ENCODE assay signal across 12 cellular contexts in genomic region chr5:139492700-139493192, GRCh38. TPM values are rescaled to one million over a fixed set of nuclear protein-coding genes. Genes with fewer than 3 reads are reported as not detected.
DNase-seq lines count a peak whose midpoint lies in the region; ATAC-seq and TF ChIP-seq lines count a peak whose summit lies in the region.
"Had no signal": no experiment of that assay in that cellular context is flagged by ENCODE, and none has a peak within 500 bp of the region (broad histone marks: within the 10 kb centered on the region; RNA-seq: fewer than 3 reads in every experiment).

No MANE protein-coding gene starts in this region.

- peak; percentile 20 to 31 for ATAC-seq in activated T-cell treated with anti-CD3 and anti-CD28 coated beads, Interleukin-2, amount 50 U/mL, for 4 hours
- peak; percentile 55 to 82 (median 67) for ATAC-seq in heart left ventricle
- no peak for ATAC-seq in HG03135 (IDR thresholded peaks at IDR 0.05; ENCODE audit: unreplicated experiment)
- no peak for ATAC-seq in HG03342 (IDR thresholded peaks at IDR 0.05; ENCODE audit: unreplicated experiment)

- no peaks in the 10 kb centered on the region for H3K27me3 Mint-ChIP-seq in activated T-cell treated with anti-CD3 and anti-CD28 coated beads, Interleukin-2, amount 50 U/mL, for 4 hours (ENCODE audit: low read depth)
- no peaks in the 10 kb centered on the region for H3K27me3 Mint-ChIP-seq in activated T-cell treated with anti-CD3 and anti-CD28 coated beads, Interleukin-2, amount 50 U/mL, for 24 hours

- H3K9me3 ChIP-seq in SK-N-MC (ENCODE audit: low read depth, low read length) = no peaks in the 10 kb centered on the region
- H3K9me3 ChIP-seq in heart left ventricle = no peaks in the 10 kb centered on the region
- H3K9me3 ChIP-seq: BE2C had no signal

- no peak overlapping the region for H3K27ac Mint-ChIP-seq in activated T-cell treated with anti-CD3 and anti-CD28 coated beads, Interleukin-2, amount 50 U/mL, for 24 hours

- no peaks in the 10 kb centered on the region for H3K36me3 Mint-ChIP-seq in activated T-cell treated with anti-CD3 and anti-CD28 coated beads, Interleukin-2, amount 50 U/mL, for 4 hours (ENCODE audit: insufficient read depth)
- H3K36me3 Mint-ChIP-seq in activated T-cell treated with anti-CD3 and anti-CD28 coated beads, Interleukin-2, amount 50 U/mL, for 24 hours (ENCODE audit: low read depth) = no peaks in the 10 kb centered on the region

- WGBS in heart left ventricle, 4 donors = 6 to 11% (median 8%) methylated on average over 6 of the region's 6 CpGs

- H3K36me3 ChIP-seq in SK-N-MC (ENCODE audit: insufficient read depth, low read length) (no peaks in the 10 kb centered on the region), heart left ventricle (no peaks in the 10 kb centered on the region)
- H3K36me3 ChIP-seq: BE2C had no signal

- H3K9ac ChIP-seq in SK-N-MC (ENCODE audit: insufficient read length) = peak overlapping the region; percentile 32

- H3K4me1 ChIP-seq in heart left ventricle = peaks cover 0 to 45% (median 12%) of the 10 kb centered on the region in 12 donors
- H3K4me1 ChIP-seq: BE2C had no signal

- no peaks in the 10 kb centered on the region for H3K9me3 Mint-ChIP-seq in activated T-cell treated with anti-CD3 and anti-CD28 coated beads, Interleukin-2, amount 50 U/mL, for 4 hours
- no peaks in the 10 kb centered on the region for H3K9me3 Mint-ChIP-seq in activated T-cell treated with anti-CD3 and anti-CD28 coated beads, Interleukin-2, amount 50 U/mL, for 24 hours

- peaks cover 30% of the 10 kb centered on the region for H3K4me1 Mint-ChIP-seq in activated T-cell treated with anti-CD3 and anti-CD28 coated beads, Interleukin-2, amount 50 U/mL, for 4 hours (ENCODE audit: low read depth)
- peaks cover 34% of the 10 kb centered on the region for H3K4me1 Mint-ChIP-seq in activated T-cell treated with anti-CD3 and anti-CD28 coated beads, Interleukin-2, amount 50 U/mL, for 24 hours (ENCODE audit: low read depth)

- no peak for TF ChIP-seq POLR2A in heart left ventricle (IDR thresholded peaks at IDR 0.05)

- no peaks in the 10 kb centered on the region for H3K27me3 ChIP-seq in heart left ventricle
- H3K27me3 ChIP-seq: BE2C had no signal

- H3K27ac ChIP-seq in SK-N-MC (peak overlapping the region; percentile 34; the same call in 1 of the 2 replicates), heart left ventricle (peak overlapping the region in 9 of 12 donors; percentile 7 to 59 (median 28))

- TF ChIP-seq CTCF in heart left ventricle (IDR thresholded peaks at IDR 0.05) = peak in 6 of 12 donors; percentile 15 to 43 (median 28)

- DNase-seq in activated T-cell treated with anti-CD3 and anti-CD28 coated beads, Interleukin-2, amount 50 U/mL, for 4 hours = no peak
- no peak for DNase-seq in activated T-cell treated with anti-CD3 and anti-CD28 coated beads, Interleukin-2, amount 50 U/mL, for 24 hours
- no peak for DNase-seq in SK-N-MC (ENCODE audit: low read depth, low spot score)
- peak in 2 of 5 donors; percentile 34 to 37 for DNase-seq in heart left ventricle
- DNase-seq in stromal cell of bone marrow (ENCODE audit: low read depth) = peak; percentile 26
- no peak for DNase-seq in SIG-M5 (lab: John Stamatoyannopoulos, UW)
- DNase-seq: BE2C, NCI-H69 had no signal

- peak overlapping the region; percentile 19 for H3K4me3 Mint-ChIP-seq in activated T-cell treated with anti-CD3 and anti-CD28 coated beads, Interleukin-2, amount 50 U/mL, for 4 hours
- no peak overlapping the region for H3K4me3 Mint-ChIP-seq in activated T-cell treated with anti-CD3 and anti-CD28 coated beads, Interleukin-2, amount 50 U/mL, for 24 hours

- H3K4me3 ChIP-seq in SK-N-MC = peak overlapping the region; percentile 47
- H3K4me3 ChIP-seq in heart left ventricle = peak overlapping the region in 2 of 12 donors; percentile 9 to 15

- intact Hi-C loops in heart left ventricle (cut with DNase I) = no loop called here

RNA-seq across cellular contexts. Expression of gene STING1, which starts 10.2 kb away (rescaled TPM):
- total RNA-seq in activated T-cell treated with anti-CD3 and anti-CD28 coated beads, Interleukin-2, amount 50 U/mL, for 4 hours = 100 to 1,000 TPM; 139 to 261 (median 172) TPM
- total RNA-seq in heart left ventricle = 100 to 1,000 TPM in 1 of 9 donors, 10 to 100 TPM in 8; 32.4 to 119 (median 57.9) TPM
- 10 to 100 TPM; 20.4 to 25.9 TPM for polyA plus RNA-seq in heart left ventricle

RNA-seq across cellular contexts. Expression of gene SMIM33, which starts 21.9 kb away (rescaled TPM):
- total RNA-seq in activated T-cell treated with anti-CD3 and anti-CD28 coated beads, Interleukin-2, amount 50 U/mL, for 4 hours = under 1 TPM in 2 of 3 donors, not detected in 1; 0.21 to 0.30 TPM
- total RNA-seq in heart left ventricle = under 1 TPM in 1 of 9 donors, not detected in 8; 0.16 TPM
- not detected for polyA plus RNA-seq in heart left ventricle
- total RNA-seq: bronchial epithelial cell, posterior vena cava had no signal

RNA-seq across cellular contexts. Expression of gene ECSCR, which starts 30.2 kb away (rescaled TPM):
- 1 to 10 TPM; 2.6 to 4.0 (median 2.9) TPM for total RNA-seq in activated T-cell treated with anti-CD3 and anti-CD28 coated beads, Interleukin-2, amount 50 U/mL, for 4 hours
- 10 to 100 TPM; 13.4 to 59.3 (median 21.3) TPM for total RNA-seq in heart left ventricle
- polyA plus RNA-seq in heart left ventricle = 10 to 100 TPM; 18.1 to 55.3 TPM
- total RNA-seq: bronchial epithelial cell had no signal

RNA-seq across cellular contexts. Expression of gene DNAJC18, which starts 53.4 kb away (rescaled TPM):
- 10 to 100 TPM; 22.7 to 32.8 (median 26.2) TPM for total RNA-seq in activated T-cell treated with anti-CD3 and anti-CD28 coated beads, Interleukin-2, amount 50 U/mL, for 4 hours
- total RNA-seq in heart left ventricle = 10 to 100 TPM in 5 of 9 donors, 1 to 10 TPM in 4; 4.8 to 17.8 (median 14.2) TPM
- 1 to 10 TPM; 4.0 to 4.7 TPM for polyA plus RNA-seq in heart left ventricle

Comparison
In these comparisons a context has a peak if more than half of its experiments do, and no peak if none do; other contexts are left out.
1. ATAC-seq: peak in activated T-cell treated with anti-CD3 and anti-CD28 coated beads, Interleukin-2, amount 50 U/mL, for 4 hours (2 of 2) and heart left ventricle (4 of 4); none in HG03135 (single experiment) and HG03342 (single experiment).